Comparison of ENCODE assay signal across 22 cellular contexts in genomic region chr2:117693651-117694050, GRCh38.
DNase-seq lines count a peak whose midpoint lies in the region; ATAC-seq, FAIRE-seq and TF ChIP-seq lines count a peak whose summit lies in the region.
"Had no signal": no experiment of that assay in that cellular context is flagged by ENCODE, and none has a peak within 500 bp of the region (broad histone marks: within the 10 kb centered on the region; RNA-seq: fewer than 3 reads in every experiment).

No MANE protein-coding gene starts in this region.

- 6% methylated on average over 2 of the region's 2 CpGs for WGBS in SK-N-SH (ENCODE audit: low lambda C conversion rate)
- WGBS in K562 (ENCODE audit: insufficient coverage, low coverage, missing lambda C conversion rate): 3% methylated on average over 2 of the region's 2 CpGs
- 85% methylated on average over 2 of the region's 2 CpGs for WGBS in hepatocyte (ENCODE audit: low lambda C conversion rate, missing lambda C conversion rate)

- no peaks in the 10 kb centered on the region for H3F3A ChIP-seq in SK-N-SH (replicated peaks; ENCODE audit: insufficient read depth)

- in situ Hi-C loops in K562 (cut with MboI): no loop called here

- H3K79me2 ChIP-seq in SK-N-SH (ENCODE audit: insufficient read depth): no peaks in the 10 kb centered on the region
- H3K79me2 ChIP-seq in K562 (ENCODE audit: control insufficient read depth, insufficient read depth, low read length): no peaks in the 10 kb centered on the region
- no peaks in the 10 kb centered on the region for H3K79me2 ChIP-seq in hepatocyte

- H3K9me2 ChIP-seq in SK-N-SH (no peaks in the 10 kb centered on the region), hepatocyte (replicated peaks; ENCODE audit: insufficient read depth) (no peaks in the 10 kb centered on the region)

- CTCF ChIA-PET in SK-N-SH (lab: Yijun Ruan, JAX) (interaction anchor here (1.4 to 2.8 kb wide), 4 partner anchors 23 to 223 kb away, joined by 3 to 12 read pairs (median 6); no protein-coding TSS in a partner anchor), K562 (lab: Yijun Ruan, JAX; ENCODE audit: low intra/inter-chr PET ratio) (no interaction called here)

- ATAC-seq in SK-N-SH treated with all-trans-retinoic acid at 6 μM for 48 hours (no peak), K562 (no peak)
- ATAC-seq: A549; CD8-positive, alpha-beta T cell had no signal

- POLR2A ChIA-PET in SK-N-SH (lab: Yijun Ruan, JAX) (interaction anchor here (1.0 to 3.4 kb wide), 9 partner anchors 9 to 424 kb away, joined by 3 to 30 read pairs (median 7); no protein-coding TSS in a partner anchor), K562 (lab: Yijun Ruan, JAX) (no interaction called here)

- DNase-seq in SK-N-SH (no peak), NCI-H2227 treated with DMSO at 0.1 percent for 48 hours (lab: John Stamatoyannopoulos, UW) (peak; percentile 76), K562 (ENCODE audit: extremely low read depth in 1 of 4, low spot score in 3 of 4) (no peak), hepatocyte (ENCODE audit: low spot score) (no peak), coronary artery (ENCODE audit: low spot score) (no peak)
- DNase-seq: AML-193; Caco-2; Calu3; CD4-positive, alpha-beta T cell; CD8-positive, alpha-beta T cell; DND-41; EL; GDM1 had no signal

- H3K9me3 ChIP-seq in SK-N-SH (no peaks in the 10 kb centered on the region), K562 (replicated peaks; ENCODE audit: control insufficient read depth, insufficient read depth, low read depth, low read length) (no peaks in the 10 kb centered on the region), hepatocyte (ENCODE audit: low read depth) (no peaks in the 10 kb centered on the region)
- H3K9me3 ChIP-seq: A549; BLaER1 treated with 17β-estradiol and CSF1 and Interleukin-3, amounts not matched to agents 10 nM and 100 nM; Caco-2 had no signal

- no peaks in the 10 kb centered on the region for H4K20me1 ChIP-seq in SK-N-SH (ENCODE audit: insufficient read depth)
- H4K20me1 ChIP-seq in K562 (replicated peaks; ENCODE audit: control insufficient read depth, insufficient read depth, low read length): no peaks in the 10 kb centered on the region
- H4K20me1 ChIP-seq in hepatocyte (ENCODE audit: insufficient read depth, poor library complexity, severe bottlenecking): no peaks in the 10 kb centered on the region
- H4K20me1 ChIP-seq: BLaER1 treated with 17β-estradiol and CSF1 and Interleukin-3, amounts not matched to agents 10 nM and 100 nM had no signal

- H3K36me3 ChIP-seq in SK-N-SH (replicated peaks in 1 of 2; ENCODE audit: control insufficient read depth in 1 of 2, insufficient read depth in 2 of 2, low read length in 1 of 2): no peaks in the 10 kb centered on the region
- H3K36me3 ChIP-seq in K562 (ENCODE audit: control insufficient read depth, insufficient read depth, low read length): no peaks in the 10 kb centered on the region
- no peaks in the 10 kb centered on the region for H3K36me3 ChIP-seq in hepatocyte (replicated peaks; ENCODE audit: insufficient read depth, low read depth)
- H3K36me3 ChIP-seq: BLaER1 treated with 17β-estradiol and CSF1 and Interleukin-3, amounts not matched to agents 10 nM and 100 nM had no signal

- FAIRE-seq in K562 (lab: Jason Lieb, UNC): no peak
- FAIRE-seq: A549, D721Med, GM12891, GM19239 had no signal

- TF ChIP-seq RAD21 in SK-N-SH (IDR thresholded peaks at IDR 0.05; ENCODE audit: low read length): no peak
- TF ChIP-seq RAD21 in Ishikawa (IDR thresholded peaks at IDR 0.05; ENCODE audit: low read depth): no peak
- no peak for TF ChIP-seq RAD21 in K562 (CRISPR knock-in tag; conservative IDR thresholded peaks at IDR 0.05 in 1 of 2, IDR thresholded peaks at IDR 0.05 in 1 of 2)

- H3K4me3 ChIP-seq in SK-N-SH (ENCODE audit: low read depth in 2 of 2, low read length in 1 of 2) (no peak overlapping the region), K562 (no peak overlapping the region), hepatocyte (no peak overlapping the region), coronary artery (no peak overlapping the region)
- H3K4me3 ChIP-seq: A549; BLaER1 treated with 17β-estradiol and CSF1 and Interleukin-3, amounts not matched to agents 10 nM and 100 nM had no signal

- H3K9me1 ChIP-seq in K562 (ENCODE audit: control insufficient read depth, insufficient read depth, low read length): no peaks in the 10 kb centered on the region

- no peak overlapping the region for H3K4me2 ChIP-seq in SK-N-SH
- H3K4me2 ChIP-seq in K562 (ENCODE audit: insufficient read depth, low read length): no peak overlapping the region
- no peak overlapping the region for H3K4me2 ChIP-seq in hepatocyte
- H3K4me2 ChIP-seq: A549; BLaER1 treated with 17β-estradiol and CSF1 and Interleukin-3, amounts not matched to agents 10 nM and 100 nM had no signal

- H3K27ac ChIP-seq in SK-N-SH (ENCODE audit: low read depth in 2 of 2, low read length in 1 of 2): peak overlapping the region in 1 of 2 experiments; percentile 99; a peak in 2 of 4 replicates
- H3K27ac ChIP-seq in K562 (ENCODE audit: extremely low read depth, low read depth, low read length): no peak overlapping the region
- no peak overlapping the region for H3K27ac ChIP-seq in hepatocyte
- no peak overlapping the region for H3K27ac ChIP-seq in coronary artery
- H3K27ac ChIP-seq: 22Rv1; A549; BLaER1 treated with 17β-estradiol and CSF1 and Interleukin-3, amounts not matched to agents 10 nM and 100 nM; C4-2B had no signal

- no peak for TF ChIP-seq EP300 in SK-N-SH (IDR thresholded peaks at IDR 0.05; ENCODE audit: borderline replicate concordance in 1 of 2, low read depth in 1 of 2, low read length in 1 of 2)
- TF ChIP-seq EP300 in Ishikawa (IDR thresholded peaks at IDR 0.05; ENCODE audit: borderline replicate concordance): no peak
- TF ChIP-seq EP300 in K562 (IDR thresholded peaks at IDR 0.05; ENCODE audit: low read length): no peak

- H3K27me3 ChIP-seq in SK-N-SH (ENCODE audit: insufficient read depth): no peaks in the 10 kb centered on the region
- H3K27me3 ChIP-seq in K562 (ENCODE audit: control insufficient read depth in 2 of 2, insufficient read depth in 2 of 2, low read length in 2 of 2): no peaks in the 10 kb centered on the region
- no peaks in the 10 kb centered on the region for H3K27me3 ChIP-seq in hepatocyte
- H3K27me3 ChIP-seq: BLaER1 treated with 17β-estradiol and CSF1 and Interleukin-3, amounts not matched to agents 10 nM and 100 nM had no signal

- no TSS peak for BruUV-seq in K562 (replicated peaks; lab: Mats Ljungman, UMichigan)

- intact Hi-C loops in K562 (cut with micrococcal nuclease): no loop called here

- H3K4me1 ChIP-seq in SK-N-SH (ENCODE audit: control insufficient read depth in 1 of 2, insufficient read depth in 2 of 2, low read depth in 1 of 2, low read length in 1 of 2) (peaks cover 0 to 37% of the 10 kb centered on the region in 2 experiments; a peak in 2 of 4 replicates), K562 (replicated peaks in 1 of 2; ENCODE audit: control insufficient read depth in 2 of 2, insufficient read depth in 2 of 2, low read length in 2 of 2) (no peaks in the 10 kb centered on the region), hepatocyte (ENCODE audit: insufficient read depth) (no peaks in the 10 kb centered on the region)
- H3K4me1 ChIP-seq: A549, Caco-2 had no signal

- H3K9ac ChIP-seq in SK-N-SH (no peak overlapping the region), K562 (ENCODE audit: insufficient read depth in 1 of 2, low read depth in 2 of 2, low read length in 2 of 2) (no peak overlapping the region)
- H3K9ac ChIP-seq: BLaER1 treated with 17β-estradiol and CSF1 and Interleukin-3, amounts not matched to agents 10 nM and 100 nM had no signal

- H2AFZ ChIP-seq in SK-N-SH (ENCODE audit: low read depth) (no peak overlapping the region), K562 (ENCODE audit: low read depth, low read length) (no peak overlapping the region), hepatocyte (no peak overlapping the region)

- no peak for TF ChIP-seq POLR2A in K562 (conservative IDR thresholded peaks at IDR 0.05)

- no peak for TF ChIP-seq CTCF in SK-N-SH (IDR thresholded peaks at IDR 0.05)
- no peak for TF ChIP-seq CTCF in K562 (IDR thresholded peaks at IDR 0.05 in 2 of 3, conservative IDR thresholded peaks at IDR 0.05 in 1 of 3; ENCODE audit: insufficient read depth in 2 of 3, low read depth in 1 of 3, low read length in 3 of 3)
- no peak for TF ChIP-seq CTCF in hepatocyte (IDR thresholded peaks at IDR 0.05; ENCODE audit: poor library complexity)
- TF ChIP-seq CTCF in coronary artery (IDR thresholded peaks at IDR 0.05): no peak

TF ChIP-seq in SK-N-SH, 30 proteins besides CTCF, POLR2A, EP300 and RAD21 (continues in another document):
- TF ChIP-seq NFIC (IDR thresholded peaks at IDR 0.05; ENCODE audit: borderline replicate concordance): no peak

TF ChIP-seq in SK-N-SH treated with all-trans-retinoic acid at 6 μM for 48 hours, 23 proteins besides CTCF, POLR2A, EP300 and RAD21 (continues in another document):
- no peak for TF ChIP-seq ZNF70 (CRISPR knock-in tag; IDR thresholded peaks at IDR 0.05)
- TF ChIP-seq ZNF565 (CRISPR knock-in tag; conservative IDR thresholded peaks at IDR 0.05; ENCODE audit: low read depth): no peak
- TF ChIP-seq ESRRG (CRISPR knock-in tag; IDR thresholded peaks at IDR 0.05): no peak
- no peak for TF ChIP-seq CSDC2 (CRISPR knock-in tag; IDR thresholded peaks at IDR 0.05)

TF ChIP-seq in Ishikawa, 13 proteins besides CTCF, POLR2A, EP300 and RAD21:
- peak; percentile 56 for TF ChIP-seq USF1 (IDR thresholded peaks at IDR 0.05)
- TF ChIP-seq TEAD4 (IDR thresholded peaks at IDR 0.05): no peak
- TF ChIP-seq CEBPB (IDR thresholded peaks at IDR 0.05): no peak

TF ChIP-seq in K562, 482 proteins besides CTCF, POLR2A, EP300 and RAD21:
- TF ChIP-seq ZKSCAN3 (CRISPR knock-in tag; IDR thresholded peaks at IDR 0.05) (no peak), RAD51 (IDR thresholded peaks at IDR 0.05; ENCODE audit: borderline replicate concordance, low read depth) (0 out of 2 replicates have a peak, but pooled peaks have one; percentile 36), TFE3 (CRISPR knock-in tag; IDR thresholded peaks at IDR 0.05) (peak; percentile 86)

Comparison
In these comparisons a context has a peak if more than half of its experiments do, and no peak if none do; other contexts are left out.
1. Of the 27 proteins assayed by ChIP-seq in both K562 and SK-N-SH: peak only in K562: none; only in SK-N-SH: USF1 and USF2; in both: none; in neither: 25.